Comparison of ENCODE assay signal across 11 cellular contexts in the genomic region with DNA sequence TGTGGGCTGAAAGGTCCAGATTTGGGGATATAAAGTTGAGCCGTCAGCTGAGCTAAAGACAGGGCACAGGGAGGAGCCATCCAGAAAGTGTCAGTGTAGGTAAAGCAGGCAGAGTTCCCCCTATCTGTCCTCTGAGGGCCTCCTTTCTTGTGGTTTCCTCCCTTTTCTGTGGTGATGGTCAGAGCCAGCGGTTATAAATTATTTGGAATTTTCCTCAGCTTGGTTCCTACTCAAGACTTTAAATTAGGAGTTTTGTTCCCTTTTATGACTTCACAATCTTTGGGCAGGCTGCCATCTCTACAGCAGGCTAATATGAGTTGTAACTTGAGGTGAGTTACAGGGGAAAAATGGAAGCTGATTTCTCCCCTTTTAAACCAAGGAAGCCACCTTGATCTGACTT. TPM values are rescaled to one million over a fixed set of nuclear protein-coding genes. Genes with fewer than 3 reads are reported as not detected.
DNase-seq lines count a peak whose midpoint lies in the region; TF ChIP-seq lines count a peak whose summit lies in the region.
"Had no signal": no experiment of that assay in that cellular context is flagged by ENCODE, and none has a peak within 500 bp of the region (broad histone marks: within the 10 kb centered on the region; RNA-seq: fewer than 3 reads in every experiment).

No MANE protein-coding gene starts in this region.

- peaks cover 90% of the 10 kb centered on the region for H3K4me1 ChIP-seq in Caco-2

- H3K27me3 Mint-ChIP-seq in Caco-2 (ENCODE audit: insufficient read depth, unreplicated experiment) (no peaks in the 10 kb centered on the region), chondrocyte (ENCODE audit: low read depth) (no peaks in the 10 kb centered on the region), nephron progenitor cell (ENCODE audit: low read depth, poor library complexity) (no peaks in the 10 kb centered on the region), glutamatergic neuron (ENCODE audit: unreplicated experiment) (peaks cover 2% of the 10 kb centered on the region)

- H3K4me3 Mint-ChIP-seq in Caco-2 (ENCODE audit: unreplicated experiment), result no peak overlapping the region
- H3K4me3 Mint-ChIP-seq in chondrocyte (ENCODE audit: unreplicated experiment), result no peak overlapping the region
- H3K4me3 Mint-ChIP-seq in nephron progenitor cell, result no peak overlapping the region
- no peak overlapping the region for H3K4me3 Mint-ChIP-seq in glutamatergic neuron (ENCODE audit: unreplicated experiment)

- H3K36me3 ChIP-seq in Caco-2 (ENCODE audit: control insufficient read depth, insufficient read depth, low read length), result no peaks in the 10 kb centered on the region

- intact Hi-C loops in Caco-2 (cut with micrococcal nuclease; ENCODE audit: unreplicated experiment), result no loop called here

- no peak overlapping the region for H3K4me3 ChIP-seq in Caco-2 (ENCODE audit: low read depth, low read length)
- H3K4me3 ChIP-seq: lung had no signal

- H3K4me1 Mint-ChIP-seq in Caco-2 (ENCODE audit: low read depth, unreplicated experiment), result peaks cover 52% of the 10 kb centered on the region
- H3K4me1 Mint-ChIP-seq in chondrocyte (ENCODE audit: low read depth), result peaks cover 79% of the 10 kb centered on the region
- H3K4me1 Mint-ChIP-seq in nephron progenitor cell, result peaks cover 89% of the 10 kb centered on the region
- peaks cover 22% of the 10 kb centered on the region for H3K4me1 Mint-ChIP-seq in glutamatergic neuron (ENCODE audit: low read depth, unreplicated experiment)

- no peak for TF ChIP-seq CTCF in Caco-2 (IDR thresholded peaks at IDR 0.05; ENCODE audit: insufficient read depth in 1 of 2, low read depth in 1 of 2, low read length in 1 of 2, severe bottlenecking in 1 of 2, unreplicated experiment in 1 of 2)
- no peak for TF ChIP-seq CTCF in chondrocyte (IDR thresholded peaks at IDR 0.05)
- TF ChIP-seq CTCF in nephron progenitor cell (IDR thresholded peaks at IDR 0.05), result no peak
- no peak for TF ChIP-seq CTCF in glutamatergic neuron (IDR thresholded peaks at IDR 0.05; ENCODE audit: partially characterized antibody, unreplicated experiment)

- DNase-seq in Caco-2, result peak in 1 of 2 experiments; percentile 3
- peak; percentile 28 for DNase-seq in NOMO-1 treated with DMSO at 0.1 percent for 48 hours (lab: John Stamatoyannopoulos, UW; ENCODE audit: unreplicated experiment)
- DNase-seq in chondrocyte (ENCODE audit: low spot score), result no peak
- DNase-seq in nephron progenitor cell, result no peak
- DNase-seq in medulla oblongata (ENCODE audit: extremely low spot score), result no peak
- DNase-seq in glutamatergic neuron, result no peak
- no peak for DNase-seq in mucosa of gallbladder (ENCODE audit: low spot score)
- DNase-seq in OCI-M2 (lab: John Stamatoyannopoulos, UW; ENCODE audit: unreplicated experiment), result no peak
- DNase-seq: activated CD8-positive, alpha-beta memory T cell treated with anti-CD3 and anti-CD28 coated beads for 24 hours; stimulated activated CD4-positive, alpha-beta T cell treated with anti-CD3 and anti-CD28 coated beads, Interleukin-4, amount 100 ng/mL, for 4 hours had no signal

- no peaks in the 10 kb centered on the region for H3K9me3 ChIP-seq in Caco-2

- peak overlapping the region; percentile 98 for H3K27ac Mint-ChIP-seq in Caco-2 (ENCODE audit: unreplicated experiment)
- peak overlapping the region; percentile 23 for H3K27ac Mint-ChIP-seq in chondrocyte (ENCODE audit: unreplicated experiment)
- H3K27ac Mint-ChIP-seq in nephron progenitor cell, result peak overlapping the region; percentile 94
- H3K27ac Mint-ChIP-seq in glutamatergic neuron (ENCODE audit: unreplicated experiment), result no peak overlapping the region

- H3K36me3 Mint-ChIP-seq in Caco-2 (ENCODE audit: insufficient read depth, unreplicated experiment), result peaks cover 73% of the 10 kb centered on the region
- H3K36me3 Mint-ChIP-seq in chondrocyte (ENCODE audit: low read depth), result no peaks in the 10 kb centered on the region
- peaks cover under 1% of the 10 kb centered on the region for H3K36me3 Mint-ChIP-seq in nephron progenitor cell (ENCODE audit: low read depth)
- no peaks in the 10 kb centered on the region for H3K36me3 Mint-ChIP-seq in glutamatergic neuron (ENCODE audit: unreplicated experiment)

- POLR2A ChIA-PET in Caco-2 (lab: Charles Lee), result no interaction called here

- no peaks in the 10 kb centered on the region for H3K27me3 ChIP-seq in Caco-2 (replicated peaks; ENCODE audit: control insufficient read depth, insufficient read depth, low read length)

- no peaks in the 10 kb centered on the region for H3K9me3 Mint-ChIP-seq in Caco-2 (ENCODE audit: unreplicated experiment)
- H3K9me3 Mint-ChIP-seq in chondrocyte (ENCODE audit: low read depth), result no peaks in the 10 kb centered on the region
- no peaks in the 10 kb centered on the region for H3K9me3 Mint-ChIP-seq in nephron progenitor cell
- peaks cover 4% of the 10 kb centered on the region for H3K9me3 Mint-ChIP-seq in glutamatergic neuron (ENCODE audit: unreplicated experiment)

- BruUV-seq in Caco-2 (replicated peaks; lab: Mats Ljungman, UMichigan), result no TSS peak

- CTCF ChIA-PET in Caco-2 (lab: Charles Lee), result no interaction called here

RNA-seq across cellular contexts. Expression of a gene that starts 55.2 kb away (rescaled TPM):
- total RNA-seq in Caco-2 (2022) (315 and 331 TPM in 2 replicates), chondrocyte (56.5 to 75.3 TPM (median 70.2 TPM) in 3 replicates), glutamatergic neuron (ENCODE audit: unreplicated experiment) (75.4 TPM), mucosa of gallbladder (119 TPM)
